18 cellular contexts compared by ENCODE assay signal in the genomic region with DNA sequence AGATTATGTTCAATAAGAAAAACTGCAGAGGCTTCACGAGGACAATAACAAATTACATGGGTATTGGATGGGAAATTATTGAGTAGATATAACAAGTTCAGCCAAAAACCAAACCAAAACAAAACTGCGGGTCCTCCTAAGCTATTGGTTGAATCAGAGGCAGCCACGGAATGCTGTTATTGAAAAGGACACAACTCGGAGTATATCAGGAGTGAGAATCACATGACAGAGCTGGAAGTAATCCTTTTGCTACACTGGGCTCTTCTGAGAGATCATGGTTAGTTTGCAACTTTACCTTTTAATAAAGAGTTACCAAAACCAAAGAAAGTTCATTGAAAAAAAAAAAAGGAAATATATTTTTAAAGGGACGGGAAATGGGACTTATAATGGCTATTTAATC. TPM values are rescaled to one million over a fixed set of nuclear protein-coding genes. Genes with fewer than 3 reads are reported as not detected.
DNase-seq lines count a peak whose midpoint lies in the region; ATAC-seq, FAIRE-seq and TF ChIP-seq lines count a peak whose summit lies in the region.
"Had no signal": no experiment of that assay in that cellular context is flagged by ENCODE, and none has a peak within 500 bp of the region (broad histone marks: within the 10 kb centered on the region; RNA-seq: fewer than 3 reads in every experiment).

No MANE protein-coding gene starts in this region.

- no peak overlapping the region for H3K27ac ChIP-seq in astrocyte (ENCODE audit: low read depth, low read length)
- H3K27ac ChIP-seq in osteoblast (ENCODE audit: low read depth, low read length), result peak overlapping the region; percentile 49
- H3K27ac ChIP-seq: BLaER1 had no signal

- no peak overlapping the region for H3K27ac Mint-ChIP-seq in astrocyte (ENCODE audit: unreplicated experiment)
- H3K27ac Mint-ChIP-seq: CD8-positive, alpha-beta T cell had no signal

- H2AFZ ChIP-seq in astrocyte (ENCODE audit: low read depth, low read length), result no peak overlapping the region
- peak overlapping the region; percentile 26 for H2AFZ ChIP-seq in osteoblast (ENCODE audit: low read length)

- H3K27me3 Mint-ChIP-seq in astrocyte (ENCODE audit: low read depth, unreplicated experiment), result no peaks in the 10 kb centered on the region
- H3K27me3 Mint-ChIP-seq: IgD-negative memory B cell had no signal

- H3K9me3 ChIP-seq in astrocyte (ENCODE audit: insufficient read depth, low read depth, low read length) (no peaks in the 10 kb centered on the region), osteoblast (ENCODE audit: low read depth, low read length) (no peaks in the 10 kb centered on the region)

- no peaks in the 10 kb centered on the region for H3K36me3 Mint-ChIP-seq in astrocyte (ENCODE audit: low read depth, unreplicated experiment)
- H3K36me3 Mint-ChIP-seq: CD8-positive, alpha-beta T cell had no signal

- H4K20me1 ChIP-seq in astrocyte (ENCODE audit: insufficient read depth, low read length) (no peaks in the 10 kb centered on the region), osteoblast (ENCODE audit: insufficient read depth, low read length) (no peaks in the 10 kb centered on the region)
- H4K20me1 ChIP-seq: BLaER1 had no signal

- ATAC-seq in GM18909 (IDR thresholded peaks at IDR 0.05; ENCODE audit: poor library complexity, unreplicated experiment), result no peak
- ATAC-seq: CD8-positive, alpha-beta T cell had no signal

- TF ChIP-seq CTCF in astrocyte (IDR thresholded peaks at IDR 0.05; ENCODE audit: insufficient read depth, low read depth, low read length) (no peak), fibroblast of the aortic adventitia (IDR thresholded peaks at IDR 0.05; ENCODE audit: insufficient read depth, low read length) (no peak), osteoblast (IDR thresholded peaks at IDR 0.05; ENCODE audit: extremely low read depth, low read depth, low read length) (no peak)

- H3K27me3 ChIP-seq in astrocyte (ENCODE audit: insufficient read depth, low read length) (no peaks in the 10 kb centered on the region), osteoblast (ENCODE audit: insufficient read depth, low read length) (no peaks in the 10 kb centered on the region)
- H3K27me3 ChIP-seq: BLaER1 had no signal

- H3K36me3 ChIP-seq in astrocyte (ENCODE audit: insufficient read depth, low read length), result no peaks in the 10 kb centered on the region
- no peaks in the 10 kb centered on the region for H3K36me3 ChIP-seq in osteoblast (ENCODE audit: insufficient read depth, low read length)
- H3K36me3 ChIP-seq: BLaER1 had no signal

- in situ Hi-C loops in KBM-7 (cut with MboI; ENCODE audit: low pct_unique_long_range_greater_than_20kb, low sequenced_read_pairs), result loop anchor here (25.0 kb wide), 3 partner anchors 256 to 1056 kb away; no protein-coding TSS in a partner anchor

- H3K4me2 ChIP-seq in astrocyte (ENCODE audit: low read length), result no peak overlapping the region
- peak overlapping the region; percentile 51 for H3K4me2 ChIP-seq in osteoblast (ENCODE audit: insufficient read depth, low read length)
- H3K4me2 ChIP-seq: BLaER1 had no signal

- H3K9me3 Mint-ChIP-seq in astrocyte (ENCODE audit: unreplicated experiment), result no peaks in the 10 kb centered on the region
- H3K9me3 Mint-ChIP-seq: CD8-positive, alpha-beta T cell; IgD-negative memory B cell had no signal

- no peak overlapping the region for H3K4me3 Mint-ChIP-seq in astrocyte (ENCODE audit: unreplicated experiment)
- H3K4me3 Mint-ChIP-seq: CD8-positive, alpha-beta T cell had no signal

- H3K4me3 ChIP-seq in astrocyte (ENCODE audit: insufficient read depth, low read depth, low read length), result no peak overlapping the region
- H3K4me3 ChIP-seq in fibroblast of the aortic adventitia (ENCODE audit: low read depth, low read length), result no peak overlapping the region
- H3K4me3 ChIP-seq in osteoblast (ENCODE audit: insufficient read depth, low read length), result no peak overlapping the region
- H3K4me3 ChIP-seq: BLaER1 had no signal

- peaks cover 14% of the 10 kb centered on the region for H3K4me1 ChIP-seq in astrocyte (ENCODE audit: insufficient read depth, low read length)
- peaks cover 44% of the 10 kb centered on the region for H3K4me1 ChIP-seq in osteoblast (ENCODE audit: insufficient read depth, low read length)

- H3K9ac ChIP-seq in astrocyte (ENCODE audit: low read length), result no peak overlapping the region
- H3K9ac ChIP-seq: BLaER1 had no signal

- peak; percentile 16 for DNase-seq in AG20443 (ENCODE audit: low spot score)
- DNase-seq in astrocyte (ENCODE audit: low read depth), result peak; percentile 52
- peak; percentile 64 for DNase-seq in fibroblast of the aortic adventitia (ENCODE audit: low read depth)
- no peak for DNase-seq in osteoblast (ENCODE audit: insufficient read length, low spot score, missing footprints)
- DNase-seq in NCI-H526 (lab: John Stamatoyannopoulos, UW), result no peak
- DNase-seq in KBM-7, result no peak
- no peak for DNase-seq in HuH-7 (ENCODE audit: low spot score)
- DNase-seq: 8988T; CD8-positive, alpha-beta T cell; DMS79 treated with DMSO at 0.1 percent for 48 hours; GOT3; NCI-H1930; NCI-H69; OCI-M1; RPMI8226 had no signal

- no peak for FAIRE-seq in astrocyte (lab: Jason Lieb, UNC)

- H3K79me2 ChIP-seq in astrocyte (ENCODE audit: insufficient read depth, low read length) (no peaks in the 10 kb centered on the region), osteoblast (ENCODE audit: insufficient read depth, low read length) (peaks cover 7% of the 10 kb centered on the region)

- peaks cover 20% of the 10 kb centered on the region for H3K4me1 Mint-ChIP-seq in astrocyte (ENCODE audit: low read depth, unreplicated experiment)

RNA-seq across cellular contexts. Expression of a gene that starts 6.8 kb away (rescaled TPM):
- total RNA-seq in astrocyte (348 and 449 TPM in 2 replicates), fibroblast of the aortic adventitia (ENCODE audit: low replicate concordance) (44.6 and 126 TPM in 2 replicates), osteoblast (180 and 223 TPM in 2 replicates)

Comparison
In these comparisons a context has a peak if more than half of its experiments do, and no peak if none do; other contexts are left out.
1. DNase-seq: peak in AG20443 (single experiment), astrocyte (single experiment) and fibroblast of the aortic adventitia (single experiment); none in osteoblast (single experiment), NCI-H526 (0 of 2), KBM-7 (single experiment) and HuH-7 (single experiment).